In the genomic region with DNA sequence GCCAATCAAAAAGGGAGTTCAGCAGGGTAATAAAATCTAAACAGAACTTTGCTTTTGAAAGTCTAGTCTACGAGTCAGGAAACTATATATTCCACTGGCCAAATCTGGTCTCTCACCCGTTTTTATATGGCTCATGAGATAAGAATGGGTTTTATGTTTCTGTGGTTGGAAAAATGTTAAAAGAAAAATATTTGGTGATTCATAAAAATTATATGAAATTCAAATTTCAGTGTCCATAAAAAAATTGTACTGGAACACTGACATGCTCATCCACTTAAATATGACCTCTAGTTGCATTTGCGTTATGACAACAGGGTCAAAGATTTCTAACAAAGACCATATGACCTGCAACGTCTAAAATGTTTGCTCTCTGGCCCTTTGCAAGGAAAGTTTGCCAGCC, we compare ENCODE assay signal across 25 cellular contexts. TPM values are rescaled to one million over a fixed set of nuclear protein-coding genes. Genes with fewer than 3 reads are reported as not detected.
"Had no signal": no experiment of that assay in that cellular context is flagged by ENCODE, and none has a peak within 500 bp of the region (broad histone marks: within the 10 kb centered on the region; RNA-seq: fewer than 3 reads in every experiment).

No MANE protein-coding gene starts in this region.

- H3K36me3 ChIP-seq: gastroesophageal sphincter, heart right ventricle, neural progenitor cell, ovary had no signal

- H2AFZ ChIP-seq: neural progenitor cell had no signal

- H3K36me3 Mint-ChIP-seq: activated CD8-positive, alpha-beta memory T cell treated with anti-CD3 and anti-CD28 coated beads, Interleukin-2, amount 10 ng/mL, durations not matched to agents 7 days and 5 days; activated naive CD8-positive, alpha-beta T cell treated with anti-CD3 and anti-CD28 coated beads, Interleukin-2, amount 10 ng/mL, durations not matched to agents 7 days and 5 days; immature natural killer cell; memory B cell; naive B cell; neural progenitor cell; type B pancreatic cell had no signal

- ATAC-seq: activated CD8-positive, alpha-beta memory T cell treated with anti-CD3 and anti-CD28 coated beads, Interleukin-2, amount 10 ng/mL, durations not matched to agents 7 days and 5 days; activated T-helper 17 cell treated with anti-CD3 and anti-CD28 coated beads, Interleukin-2, amount 50 U/mL, for 72 hours; body of pancreas; gastroesophageal sphincter; heart right ventricle; left ventricle myocardium superior; psoas muscle; right cardiac atrium; stimulated activated naive CD8-positive, alpha-beta T cell treated with anti-CD3 and anti-CD28 coated beads, Interleukin-15, amount 100 ng/mL, for 72 hours had no signal

- H3K9me3 ChIP-seq: body of pancreas, gastroesophageal sphincter, heart right ventricle, ovary, psoas muscle had no signal

- H3K9ac ChIP-seq: neural progenitor cell had no signal

- H3K27me3 Mint-ChIP-seq: activated CD4-positive, alpha-beta memory T cell treated with anti-CD3 and anti-CD28 coated beads, Interleukin-2, amount 10 ng/mL, durations not matched to agents 7 days and 5 days; activated CD8-positive, alpha-beta memory T cell treated with anti-CD3 and anti-CD28 coated beads, Interleukin-2, amount 10 ng/mL, durations not matched to agents 7 days and 5 days; activated naive CD8-positive, alpha-beta T cell treated with anti-CD3 and anti-CD28 coated beads, Interleukin-2, amount 10 ng/mL, durations not matched to agents 7 days and 5 days; memory B cell; stimulated activated naive CD8-positive, alpha-beta T cell treated with anti-CD3 and anti-CD28 coated beads, Interleukin-15, amount 100 ng/mL, for 72 hours had no signal

- DNase-seq: activated B cell treated with CpG ODN at 0.5 μM for 24 hours; activated CD4-positive, alpha-beta memory T cell treated with anti-CD3 and anti-CD28 coated beads, Interleukin-2, amount 10 ng/mL, durations not matched to agents 7 days and 5 days; activated CD4-positive, alpha-beta T cell treated with anti-CD3 and anti-CD28 coated beads for 48 hours; activated CD8-positive, alpha-beta memory T cell treated with anti-CD3 and anti-CD28 coated beads, Interleukin-2, amount 10 ng/mL, durations not matched to agents 7 days and 5 days; activated naive CD4-positive, alpha-beta T cell treated with Interleukin-2 at 50 U/mL for 16 hours; activated naive CD8-positive, alpha-beta T cell treated with anti-CD3 and anti-CD28 coated beads, Interleukin-2, amount 10 ng/mL, durations not matched to agents 7 days and 5 days; body of pancreas; dorsolateral prefrontal cortex; heart right ventricle; immature natural killer cell; left ventricle myocardium superior; naive B cell; ovary; psoas muscle; right cardiac atrium; small intestine; stimulated activated CD4-positive, alpha-beta T cell treated with anti-CD3 and anti-CD28 coated beads, Interleukin-15, amount 100 ng/mL, for 24 hours; stimulated activated CD4-positive, alpha-beta T cell treated with anti-CD3 and anti-CD28 coated beads, Interleukin-2, amount 100 ng/mL, for 48 hours; stimulated activated naive CD8-positive, alpha-beta T cell treated with anti-CD3 and anti-CD28 coated beads, Interleukin-15, amount 100 ng/mL, for 72 hours had no signal

- H3K27ac Mint-ChIP-seq: activated B cell treated with CpG ODN at 0.5 μM for 24 hours; activated CD4-positive, alpha-beta memory T cell treated with anti-CD3 and anti-CD28 coated beads, Interleukin-2, amount 10 ng/mL, durations not matched to agents 7 days and 5 days; activated CD8-positive, alpha-beta memory T cell treated with anti-CD3 and anti-CD28 coated beads, Interleukin-2, amount 10 ng/mL, durations not matched to agents 7 days and 5 days; activated naive CD8-positive, alpha-beta T cell treated with anti-CD3 and anti-CD28 coated beads, Interleukin-2, amount 10 ng/mL, durations not matched to agents 7 days and 5 days; activated T-helper 17 cell treated with anti-CD3 and anti-CD28 coated beads, Interleukin-2, amount 50 U/mL, for 72 hours; immature natural killer cell; memory B cell; naive B cell; neural progenitor cell; stimulated activated naive CD8-positive, alpha-beta T cell treated with anti-CD3 and anti-CD28 coated beads, Interleukin-15, amount 100 ng/mL, for 72 hours; type B pancreatic cell had no signal

- H3K4me1 Mint-ChIP-seq: activated B cell treated with CpG ODN at 0.5 μM for 24 hours; activated CD4-positive, alpha-beta memory T cell treated with anti-CD3 and anti-CD28 coated beads, Interleukin-2, amount 10 ng/mL, durations not matched to agents 7 days and 5 days; activated CD8-positive, alpha-beta memory T cell treated with anti-CD3 and anti-CD28 coated beads, Interleukin-2, amount 10 ng/mL, durations not matched to agents 7 days and 5 days; activated naive CD8-positive, alpha-beta T cell treated with anti-CD3 and anti-CD28 coated beads, Interleukin-2, amount 10 ng/mL, durations not matched to agents 7 days and 5 days; activated T-helper 17 cell treated with anti-CD3 and anti-CD28 coated beads, Interleukin-2, amount 50 U/mL, for 72 hours; immature natural killer cell; memory B cell; naive B cell; neural progenitor cell; stimulated activated naive CD8-positive, alpha-beta T cell treated with anti-CD3 and anti-CD28 coated beads, Interleukin-15, amount 100 ng/mL, for 72 hours had no signal

- H3K4me2 ChIP-seq: neural progenitor cell had no signal

- H3K4me3 Mint-ChIP-seq: activated B cell treated with CpG ODN at 0.5 μM for 24 hours; activated CD4-positive, alpha-beta memory T cell treated with anti-CD3 and anti-CD28 coated beads, Interleukin-2, amount 10 ng/mL, durations not matched to agents 7 days and 5 days; activated CD8-positive, alpha-beta memory T cell treated with anti-CD3 and anti-CD28 coated beads, Interleukin-2, amount 10 ng/mL, durations not matched to agents 7 days and 5 days; activated naive CD8-positive, alpha-beta T cell treated with anti-CD3 and anti-CD28 coated beads, Interleukin-2, amount 10 ng/mL, durations not matched to agents 7 days and 5 days; activated T-helper 17 cell treated with anti-CD3 and anti-CD28 coated beads, Interleukin-2, amount 50 U/mL, for 72 hours; immature natural killer cell; memory B cell; neural progenitor cell; stimulated activated naive CD8-positive, alpha-beta T cell treated with anti-CD3 and anti-CD28 coated beads, Interleukin-15, amount 100 ng/mL, for 72 hours; type B pancreatic cell had no signal

- H3K27me3 ChIP-seq: body of pancreas, dorsolateral prefrontal cortex, gastroesophageal sphincter, heart right ventricle, neural progenitor cell, ovary had no signal

- H3K4me3 ChIP-seq: body of pancreas, dorsolateral prefrontal cortex, gastroesophageal sphincter, heart right ventricle, neural progenitor cell, ovary, psoas muscle had no signal

- H3K9me3 Mint-ChIP-seq: activated B cell treated with CpG ODN at 0.5 μM for 24 hours, neural progenitor cell, type B pancreatic cell had no signal

- H3K27ac ChIP-seq: body of pancreas, dorsolateral prefrontal cortex, epithelial cell of prostate, gastroesophageal sphincter, heart right ventricle, neural progenitor cell, ovary, psoas muscle had no signal

RNA-seq across cellular contexts. Expression of a gene that starts 22.3 kb away (rescaled TPM):
- total RNA-seq: activated CD4-positive, alpha-beta memory T cell treated with anti-CD3 and anti-CD28 coated beads, Interleukin-2, amount 10 ng/mL, durations not matched to agents 7 days and 5 days; activated CD8-positive, alpha-beta memory T cell treated with anti-CD3 and anti-CD28 coated beads, Interleukin-2, amount 10 ng/mL, durations not matched to agents 7 days and 5 days; activated naive CD8-positive, alpha-beta T cell treated with anti-CD3 and anti-CD28 coated beads, Interleukin-2, amount 10 ng/mL, durations not matched to agents 7 days and 5 days; activated T-helper 17 cell treated with anti-CD3 and anti-CD28 coated beads, Interleukin-2, amount 50 U/mL, for 72 hours; body of pancreas; gastroesophageal sphincter; left ventricle myocardium superior; psoas muscle; right cardiac atrium had no signal
